ENCODE assay signal across 8 cellular contexts in the genomic region with DNA sequence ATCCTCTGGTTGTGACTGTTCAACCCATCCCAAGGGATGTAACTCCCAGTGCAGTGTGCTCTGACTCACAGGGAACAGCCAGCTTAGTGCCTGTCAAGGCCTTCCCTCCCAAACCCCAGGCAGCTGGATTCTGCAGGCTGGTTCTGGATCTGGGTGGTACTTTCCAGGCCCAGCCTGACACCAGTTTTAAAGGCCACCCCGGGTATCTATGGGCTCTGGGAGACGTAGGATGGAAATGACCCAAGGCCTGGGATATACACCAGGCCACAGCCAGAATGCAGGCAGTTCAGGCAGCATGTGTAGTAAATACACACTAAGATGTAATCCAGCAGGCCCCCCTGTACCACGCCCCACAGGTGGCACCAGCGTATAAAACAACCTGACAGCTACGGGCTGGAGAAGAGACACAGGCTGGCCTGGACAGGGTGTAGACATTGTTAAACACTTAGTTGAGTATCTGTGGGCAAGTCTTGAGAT.
DNase-seq lines count a peak whose midpoint lies in the region; ATAC-seq and TF ChIP-seq lines count a peak whose summit lies in the region.

No MANE protein-coding gene starts in this region.

- H3K4me3 ChIP-seq in OCI-LY1 (ENCODE audit: low read depth, low read length, poor library complexity, severe bottlenecking) (no peak overlapping the region), astrocyte of the spinal cord (ENCODE audit: low read depth, low read length) (no peak overlapping the region), mucosa of rectum (ENCODE audit: low read length in 2 of 2) (no peak overlapping the region), lower leg skin (ENCODE audit: low read depth, poor library complexity, severe bottlenecking) (no peak overlapping the region)

- H3K4me1 ChIP-seq in OCI-LY1 (ENCODE audit: insufficient read depth, low read length, severe bottlenecking) (peaks cover 21% of the 10 kb centered on the region), mucosa of rectum (ENCODE audit: control insufficient read depth in 2 of 2, insufficient read depth in 2 of 2, low read length in 2 of 2) (peaks cover 5 to 12% of the 10 kb centered on the region in 2 donors)

- no peaks in the 10 kb centered on the region for H3K9me2 ChIP-seq in OCI-LY1 (ENCODE audit: low read depth, low read length)

- 72 to 73% methylated on average over 4 to 5 of the region's 5 CpGs for WGBS in lower leg skin, 2 donors

- H3F3A ChIP-seq in OCI-LY1 (ENCODE audit: insufficient read depth, low read length) = no peaks in the 10 kb centered on the region

- ATAC-seq in GM18861 (IDR thresholded peaks at IDR 0.05; ENCODE audit: unreplicated experiment) (peak; percentile 30), HG02642 (IDR thresholded peaks at IDR 0.05; ENCODE audit: poor library complexity, unreplicated experiment) (peak; percentile 52)

- no peaks in the 10 kb centered on the region for H3K9me3 ChIP-seq in OCI-LY1 (ENCODE audit: low read length)
- H3K9me3 ChIP-seq in mucosa of rectum (ENCODE audit: control insufficient read depth in 2 of 2, low read length in 2 of 2) = no peaks in the 10 kb centered on the region

- H3K27me3 ChIP-seq in OCI-LY1 (ENCODE audit: insufficient read depth, low read length) (no peaks in the 10 kb centered on the region), mucosa of rectum (ENCODE audit: control insufficient read depth in 2 of 2, insufficient read depth in 2 of 2, low read length in 2 of 2) (no peaks in the 10 kb centered on the region)

- no peak overlapping the region for H2AFZ ChIP-seq in OCI-LY1 (ENCODE audit: low read length)

- intact Hi-C loops in posterior vena cava (cut with DNase I) (no loop called here), lower leg skin (cut with DNase I; ENCODE audit: low total_unique reads) (no loop called here)

- TF ChIP-seq POLR2A in lower leg skin (IDR thresholded peaks at IDR 0.05) = no peak

- H3K9ac ChIP-seq in OCI-LY1 (ENCODE audit: low read length) (no peak overlapping the region), mucosa of rectum (ENCODE audit: low read depth in 1 of 2, low read length in 2 of 2) (peak overlapping the region; percentile 3 to 7)

- DNase-seq in astrocyte of the spinal cord (ENCODE audit: low read depth, low spot score) = peak; percentile 57
- DNase-seq in GF-D8 (lab: John Stamatoyannopoulos, UW) = no peak
- no peak for DNase-seq in posterior vena cava (ENCODE audit: low spot score)
- no peak for DNase-seq in lower leg skin (ENCODE audit: low spot score in 2 of 2)

- H3K27ac ChIP-seq in OCI-LY1 (ENCODE audit: low read depth, low read length, poor library complexity, severe bottlenecking) = peak overlapping the region; percentile 75
- H3K27ac ChIP-seq in mucosa of rectum (ENCODE audit: low read depth in 2 of 2, low read length in 2 of 2) = peak overlapping the region; percentile 71 to 72

- H3K79me2 ChIP-seq in OCI-LY1 (ENCODE audit: insufficient read depth, low read length) = no peaks in the 10 kb centered on the region

- in situ Hi-C loops in astrocyte of the spinal cord (cut with HindIII; ENCODE audit: low sequenced_read_pairs) = no loop called here

- no peak; the same call in 1 of the 2 replicates for TF ChIP-seq CTCF in OCI-LY1 (IDR thresholded peaks at IDR 0.05; ENCODE audit: low read length)
- TF ChIP-seq CTCF in astrocyte of the spinal cord (IDR thresholded peaks at IDR 0.05; ENCODE audit: low read depth, low read length) = no peak
- TF ChIP-seq CTCF in lower leg skin (IDR thresholded peaks at IDR 0.05) = no peak

- H4K20me1 ChIP-seq in OCI-LY1 (ENCODE audit: insufficient read depth, low read length) = no peaks in the 10 kb centered on the region

- H3K36me3 ChIP-seq in OCI-LY1 (ENCODE audit: insufficient read depth, low read length) (no peaks in the 10 kb centered on the region), mucosa of rectum (ENCODE audit: control insufficient read depth in 2 of 2, insufficient read depth in 2 of 2, low read length in 2 of 2) (no peaks in the 10 kb centered on the region)

- H3K4me2 ChIP-seq in OCI-LY1 (ENCODE audit: low read length) = peak overlapping the region; percentile 52
